Comparison of ENCODE assay signal across 8 cellular contexts in the genomic region with DNA sequence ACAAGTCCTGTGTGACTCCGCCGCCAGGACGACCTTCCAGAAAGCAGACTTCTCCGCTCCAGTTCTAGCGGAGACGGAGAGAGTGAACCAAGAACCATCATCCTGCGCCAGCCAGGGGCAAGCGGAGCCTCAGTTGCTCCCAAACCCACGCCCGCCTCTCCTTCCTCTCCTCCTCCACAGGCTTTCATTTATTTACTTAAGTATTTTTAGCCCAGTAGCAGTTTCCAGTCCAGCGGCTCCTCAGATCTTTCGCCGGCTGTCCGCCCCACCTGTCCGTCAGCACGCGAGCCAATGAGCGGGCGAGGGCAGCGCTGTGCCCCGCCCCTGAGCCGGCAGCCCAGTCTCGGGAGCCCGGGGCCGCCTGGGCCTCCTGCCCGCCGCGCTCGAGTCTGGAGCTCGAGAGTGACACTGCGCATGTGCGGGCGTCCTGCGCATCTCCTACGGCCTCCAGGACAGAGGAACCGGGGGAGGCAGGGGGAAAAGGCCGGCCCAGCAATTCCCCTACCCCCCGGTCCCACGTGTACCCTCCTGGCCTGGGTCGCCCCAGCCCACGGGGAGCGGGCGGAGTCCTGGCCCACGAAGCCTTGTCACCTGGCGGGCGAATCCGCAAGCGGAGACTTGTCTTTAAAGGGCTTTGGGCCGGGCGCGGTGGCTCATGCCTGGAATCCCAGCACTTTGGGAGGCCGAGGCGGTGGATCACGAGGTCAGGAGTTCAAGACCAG. TPM values are rescaled to one million over a fixed set of nuclear protein-coding genes. Genes with fewer than 3 reads are reported as not detected.
A peak's percentile ranks its signal among the peaks of the same experiment; 100 is the strongest.
DNase-seq lines count a peak whose midpoint lies in the region; TF ChIP-seq lines count a peak whose summit lies in the region.

A gene (plus strand): TSS at position 425 of the 722 bp plus-strand sequence.

- H3K4me3 ChIP-seq in H7 (ENCODE audit: insufficient read depth, low read depth, low read length) (peak within 1 kb of the TSS; percentile 78), fibroblast of villous mesenchyme (ENCODE audit: low read depth, low read length) (peak within 1 kb of the TSS; percentile 60), stomach (peak within 1 kb of the TSS; percentile 55 to 65 (median 58))

- H3K27ac ChIP-seq in stomach: peak within 1 kb of the TSS; percentile 80 to 92 (median 85)

- H3K4me3 Mint-ChIP-seq in neural crest cell: peak within 1 kb of the TSS; percentile 96

- TF ChIP-seq CTCF in fibroblast of villous mesenchyme (IDR thresholded peaks at IDR 0.05; ENCODE audit: insufficient read depth, low read depth, low read length) (no peak), neural crest cell (conservative IDR thresholded peaks at IDR 0.05) (no peak), stomach (IDR thresholded peaks at IDR 0.05) (no peak)

- DNase-seq in ELR (ENCODE audit: low read depth) (peak; percentile 97), H7 (peak; percentile 100), M059J (ENCODE audit: low read depth) (peak; percentile 96), fibroblast of villous mesenchyme (ENCODE audit: low read depth) (peak; percentile 96), neural crest cell (ENCODE audit: low read depth, low spot score) (peak; percentile 92), stomach (peak; percentile 98)
- DNase-seq in activated effector memory CD4-positive, alpha-beta T cell treated with anti-CD3 and anti-CD28 coated beads, Interleukin-2, amount 50 U/mL, for 16 hours: peak; percentile 97

- no peaks in the 10 kb centered on the region for H3K36me3 ChIP-seq in H7 (replicated peaks; ENCODE audit: control insufficient read depth, insufficient read depth, low read length)
- H3K36me3 ChIP-seq in stomach: peaks cover 0 to 16% (median 13%) of the 10 kb centered on the region in 4 donors

- no peak for TF ChIP-seq EP300 in stomach (IDR thresholded peaks at IDR 0.05)

- peak; percentile 52 for TF ChIP-seq POLR2A in Raji (IDR thresholded peaks at IDR 0.05; ENCODE audit: insufficient read depth, low read depth, low read length)
- no peak for TF ChIP-seq POLR2A in stomach (IDR thresholded peaks at IDR 0.05)

- H3K9me3 ChIP-seq in stomach: no peaks in the 10 kb centered on the region

- peaks cover 23% of the 10 kb centered on the region for H3K4me1 Mint-ChIP-seq in neural crest cell

- H3K4me1 ChIP-seq in stomach: peaks cover 12 to 43% (median 21%) of the 10 kb centered on the region in 4 donors

- peak within 1 kb of the TSS; percentile 88 for H3K27ac Mint-ChIP-seq in neural crest cell (ENCODE audit: unreplicated experiment)

- no peaks in the 10 kb centered on the region for H3K9me3 Mint-ChIP-seq in neural crest cell

- intact Hi-C loops in stomach (cut with DNase I; ENCODE audit: low total_unique reads): no loop called here

- 0 to 2% (median 0%) methylated on average over 47 to 54 of the region's 54 CpGs for WGBS in stomach, 5 donors

- no peaks in the 10 kb centered on the region for H3K36me3 Mint-ChIP-seq in neural crest cell (ENCODE audit: low read depth)

- no peaks in the 10 kb centered on the region for H3K27me3 ChIP-seq in H7 (ENCODE audit: control insufficient read depth, insufficient read depth, low read length)
- no peaks in the 10 kb centered on the region for H3K27me3 ChIP-seq in stomach

- H3K27me3 Mint-ChIP-seq in neural crest cell (ENCODE audit: low read depth): peaks cover 4% of the 10 kb centered on the region

RNA-seq across cellular contexts. Expression of the gene that starts here (rescaled TPM):
- total RNA-seq in H7 (2014; rRNA removed; shearing (Covaris generic)): 1.7 and 2.6 TPM in 2 replicates
- not detected in 2 replicates for total RNA-seq in M059J (2014; rRNA removed; shearing (Covaris generic))
- total RNA-seq in fibroblast of villous mesenchyme (0.64 and 1.3 TPM in 2 replicates), neural crest cell (1.2 and 1.3 TPM in 2 replicates), stomach (not detected)
- polyA plus RNA-seq in stomach: under 1 TPM in 1 of 3 donors, not detected in 2; 0.93 TPM

Comparison
In these comparisons a context has a peak if more than half of its experiments do, and no peak if none do; other contexts are left out.
1. Peak in every context shown above with its lines: DNase-seq, H3K4me3 ChIP-seq and H3K27ac ChIP-seq.
2. Peak in DNase-seq in M059J; RNA of the gene not detected or under 1 TPM.
3. Peak in DNase-seq, H3K4me3 ChIP-seq and H3K27ac ChIP-seq in stomach; RNA of the gene not detected or under 1 TPM.